In genomic region chr5:172188033-172188892, GRCh38 we compare ENCODE assay signal across 1 cellular context.
TF ChIP-seq lines count a peak whose summit lies in the region.

Gene STK10 (minus strand): TSS chr5:172188224. CDS start chr5:172188042, 182 bp downstream.

TF ChIP-seq in HepG2, 621 proteins besides CTCF, POLR2A, EP300 and RAD21 (continued from another document and continues in another):
- TF ChIP-seq ZFP91 (CRISPR knock-in tag; IDR thresholded peaks at IDR 0.05; ENCODE audit: borderline replicate concordance) (peak; percentile 84), SOX6 (IDR thresholded peaks at IDR 0.05) (no peak), SOX6 (CRISPR knock-in tag; IDR thresholded peaks at IDR 0.05) (0 out of 2 replicates have a peak, but pooled peaks have one; percentile 63), ZNF142 (CRISPR knock-in tag; IDR thresholded peaks at IDR 0.05) (peak; percentile 56), HNF4G (IDR thresholded peaks at IDR 0.05; ENCODE audit: borderline replicate concordance, low read depth, low read length) (no peak), HNF4G (CRISPR knock-in tag; IDR thresholded peaks at IDR 0.05; ENCODE audit: borderline replicate concordance, low read depth) (0 out of 2 replicates have a peak, but pooled peaks have one; percentile 36), HES4 (CRISPR knock-in tag; IDR thresholded peaks at IDR 0.05; ENCODE audit: borderline replicate concordance) (peak; percentile 61; the same call in 1 of the 2 replicates), ZNF18 (CRISPR knock-in tag; IDR thresholded peaks at IDR 0.05; ENCODE audit: insufficient replicate concordance) (no peak), HBP1 (CRISPR knock-in tag; IDR thresholded peaks at IDR 0.05; ENCODE audit: low read depth) (peak; percentile 80; the same call in 1 of the 2 replicates), ZNF710 (CRISPR knock-in tag; IDR thresholded peaks at IDR 0.05; ENCODE audit: borderline replicate concordance) (peak; percentile 83; the same call in 1 of the 2 replicates), GTF2F1 (IDR thresholded peaks at IDR 0.05; ENCODE audit: low read length) (no peak), ATF2 (CRISPR knock-in tag; IDR thresholded peaks at IDR 0.05) (peak; percentile 51; the same call in 1 of the 2 replicates), ZNF574 (CRISPR knock-in tag; IDR thresholded peaks at IDR 0.05) (peak; percentile 59; the same call in 1 of the 2 replicates), SRY (CRISPR knock-in tag; IDR thresholded peaks at IDR 0.05) (no peak; the same call in 1 of the 2 replicates), ZNF746 (CRISPR knock-in tag; IDR thresholded peaks at IDR 0.05) (0 out of 2 replicates have a peak, but pooled peaks have one; percentile 52), E2F5 (CRISPR knock-in tag; conservative IDR thresholded peaks at IDR 0.05) (no peak), MEIS2 (CRISPR knock-in tag; IDR thresholded peaks at IDR 0.05) (no peak; the same call in 1 of the 2 replicates), EED (CRISPR knock-in tag; IDR thresholded peaks at IDR 0.05) (no peak), MEF2D (CRISPR knock-in tag; IDR thresholded peaks at IDR 0.05) (0 out of 2 replicates have a peak, but pooled peaks have one; percentile 32), GATAD2A (CRISPR knock-in tag; IDR thresholded peaks at IDR 0.05) (0 out of 2 replicates have a peak, but pooled peaks have one; percentile 32), BCL3 (CRISPR knock-in tag; IDR thresholded peaks at IDR 0.05) (no peak), SKIL (CRISPR knock-in tag; IDR thresholded peaks at IDR 0.05; ENCODE audit: borderline replicate concordance) (0 out of 2 replicates have a peak, but pooled peaks have one; percentile 25), ZNF230 (CRISPR knock-in tag; IDR thresholded peaks at IDR 0.05) (no peak), ZNF564 (CRISPR knock-in tag; IDR thresholded peaks at IDR 0.05) (no peak), PHF21A (CRISPR knock-in tag; IDR thresholded peaks at IDR 0.05) (peak; percentile 63; the same call in 1 of the 2 replicates), ZNF83 (CRISPR knock-in tag; IDR thresholded peaks at IDR 0.05; ENCODE audit: borderline replicate concordance) (no peak; the same call in 1 of the 2 replicates), ZNF512 (CRISPR knock-in tag; IDR thresholded peaks at IDR 0.05) (peak; percentile 44; the same call in 1 of the 2 replicates), ZNF33B (CRISPR knock-in tag; IDR thresholded peaks at IDR 0.05) (0 out of 2 replicates have a peak, but pooled peaks have one; percentile 40)
